ENCODE assay signal across 1 cellular context in genomic region chr6:5723905-5724691, GRCh38.
TF ChIP-seq lines count a peak whose summit lies in the region.

No MANE protein-coding gene starts in this region.

TF ChIP-seq in GM12878, 131 proteins besides CTCF, POLR2A, EP300 and RAD21 (continued from another document and continues in another):
- TF ChIP-seq MYC (IDR thresholded peaks at IDR 0.05; ENCODE audit: insufficient read depth, insufficient read length, insufficient replicate concordance, low read length, severe bottlenecking) (no peak), SUPT20H (IDR thresholded peaks at IDR 0.05; ENCODE audit: borderline replicate concordance, control insufficient read depth, low read depth, low read length) (no peak), NFIC (IDR thresholded peaks at IDR 0.05; ENCODE audit: low read depth, low read length) (peak; percentile 85), USF2 (IDR thresholded peaks at IDR 0.05; ENCODE audit: borderline replicate concordance, low read depth, low read length) (no peak), ELK1 (IDR thresholded peaks at IDR 0.05; ENCODE audit: low read depth, low read length) (no peak), BCL11A (IDR thresholded peaks at IDR 0.05; ENCODE audit: low read depth, low read length) (peak; percentile 89), SMAD1 (IDR thresholded peaks at IDR 0.05; ENCODE audit: low read depth, partially characterized antibody) (no peak), SIN3A (IDR thresholded peaks at IDR 0.05; ENCODE audit: low read depth, low read length) (no peak), FOXM1 (IDR thresholded peaks at IDR 0.05; ENCODE audit: low read depth, low read length) (peak; percentile 61; the same call in 1 of the 2 replicates), HDAC2 (IDR thresholded peaks at IDR 0.05) (no peak), RFX5 (IDR thresholded peaks at IDR 0.05; ENCODE audit: low read depth, low read length) (no peak), CHD2 (IDR thresholded peaks at IDR 0.05; ENCODE audit: borderline replicate concordance, low read depth, low read length) (peak; percentile 74), IKZF2 (IDR thresholded peaks at IDR 0.05) (peak; percentile 99), CHD4 (IDR thresholded peaks at IDR 0.05) (no peak), CHD1 (IDR thresholded peaks at IDR 0.05; ENCODE audit: low read depth, low read length) (no peak), IRF4 (IDR thresholded peaks at IDR 0.05; ENCODE audit: low read depth, low read length) (peak; percentile 94), SUZ12 (IDR thresholded peaks at IDR 0.05; ENCODE audit: unreplicated experiment) (no peak), HDAC6 (IDR thresholded peaks at IDR 0.05; ENCODE audit: unreplicated experiment) (no peak), SREBF1 (IDR thresholded peaks at IDR 0.05; ENCODE audit: low read length) (no peak), YBX1 (IDR thresholded peaks at IDR 0.05) (no peak), BCL3 (IDR thresholded peaks at IDR 0.05; ENCODE audit: borderline replicate concordance, insufficient read depth, low read depth, low read length, poor library complexity, severe bottlenecking) (peak; percentile 82), NBN (IDR thresholded peaks at IDR 0.05) (peak; percentile 41; the same call in 1 of the 2 replicates), RELB (IDR thresholded peaks at IDR 0.05; ENCODE audit: low read depth) (peak; percentile 93), BMI1 (IDR thresholded peaks at IDR 0.05; ENCODE audit: borderline replicate concordance) (peak; percentile 77), NR2C2 (IDR thresholded peaks at IDR 0.05; ENCODE audit: borderline replicate concordance, control insufficient read depth, insufficient read length, low read depth) (no peak), IRF3 (IDR thresholded peaks at IDR 0.05) (no peak), NKRF (conservative IDR thresholded peaks at IDR 0.05) (no peak; the same call in 1 of the 2 replicates), USF1 (IDR thresholded peaks at IDR 0.05; ENCODE audit: borderline replicate concordance, extremely low read length, insufficient read depth, low read depth, low read length) (no peak), ETV6 (conservative IDR thresholded peaks at IDR 0.05 in 1 of 2, IDR thresholded peaks at IDR 0.05 in 1 of 2; ENCODE audit: borderline replicate concordance in 1 of 2, low read depth in 1 of 2) (peak in 1 of 2 experiments; percentile 90; a peak in 2 of 4 replicates), SP1 (IDR thresholded peaks at IDR 0.05; ENCODE audit: low read depth, low read length) (peak; percentile 26), ZNF687 (IDR thresholded peaks at IDR 0.05) (no peak), SIX5 (IDR thresholded peaks at IDR 0.05; ENCODE audit: low read depth, low read length, severe bottlenecking) (no peak), MAX (IDR thresholded peaks at IDR 0.05; ENCODE audit: low read depth, low read length) (no peak), BHLHE40 (IDR thresholded peaks at IDR 0.05; ENCODE audit: borderline replicate concordance in 1 of 2, low read depth in 2 of 2, low read length in 1 of 2) (peak; percentile 53 to 61), RB1 (IDR thresholded peaks at IDR 0.05; ENCODE audit: borderline replicate concordance) (peak; percentile 35; the same call in 1 of the 2 replicates), POU2F2 (IDR thresholded peaks at IDR 0.05; ENCODE audit: borderline replicate concordance, low read depth, low read length) (peak; percentile 69; the same call in 1 of the 3 replicates), RUNX3 (IDR thresholded peaks at IDR 0.05; ENCODE audit: low read length) (peak; percentile 82), CBX5 (IDR thresholded peaks at IDR 0.05; ENCODE audit: low read depth) (peak; percentile 63; the same call in 1 of the 2 replicates), CEBPZ (IDR thresholded peaks at IDR 0.05; ENCODE audit: low read depth, low read length) (no peak), ZSCAN29 (IDR thresholded peaks at IDR 0.05) (no peak)
